In genomic region chr1:111346089-111346885, GRCh38 we compare ENCODE assay signal across 8 cellular contexts. TPM values are rescaled to one million over a fixed set of nuclear protein-coding genes. Genes with fewer than 3 reads are reported as not detected.
A peak's percentile ranks its signal among the peaks of the same experiment; 100 is the strongest.
DNase-seq lines count a peak whose midpoint lies in the region; ATAC-seq and TF ChIP-seq lines count a peak whose summit lies in the region.

No MANE protein-coding gene starts in this region.

- H2BK5ac ChIP-seq in trophoblast cell (ENCODE audit: low read depth, low read length, poor library complexity) = peak overlapping the region; percentile 7

- peak overlapping the region; percentile 61 for H3K9ac ChIP-seq in trophoblast cell (ENCODE audit: low read length)

- peaks cover 17% of the 10 kb centered on the region for H3K4me1 Mint-ChIP-seq in activated naive CD8-positive, alpha-beta T cell treated with anti-CD3 and anti-CD28 coated beads, Interleukin-2, amount 10 ng/mL, durations not matched to agents 7 days and 5 days

- TF ChIP-seq CTCF in HFF-Myc (IDR thresholded peaks at IDR 0.05; ENCODE audit: low read depth, low read length, missing control alignments) = no peak
- TF ChIP-seq CTCF in NB4 (IDR thresholded peaks at IDR 0.05; ENCODE audit: low read depth, low read length) = peak; percentile 4
- peak in 5 of 12 donors; percentile 17 to 31 (median 22) for TF ChIP-seq CTCF in heart left ventricle (IDR thresholded peaks at IDR 0.05)
- no peak for TF ChIP-seq CTCF in transverse colon (IDR thresholded peaks at IDR 0.05)

- H3K36me3 ChIP-seq in heart left ventricle (no peaks in the 10 kb centered on the region), trophoblast cell (ENCODE audit: control insufficient read depth in 1 of 2, insufficient read depth in 2 of 2, low read length in 2 of 2) (peaks cover 0 to 2% of the 10 kb centered on the region in 2 experiments), transverse colon (no peaks in the 10 kb centered on the region)

- peak overlapping the region; percentile 83 for H4K91ac ChIP-seq in trophoblast cell (ENCODE audit: low read depth, low read length)

- TF ChIP-seq EP300 in transverse colon (IDR thresholded peaks at IDR 0.05; ENCODE audit: low read depth) = no peak

- POLR2A ChIA-PET in activated naive CD8-positive, alpha-beta T cell treated with anti-CD3 and anti-CD28 coated beads, Interleukin-2, amount 10 ng/mL, durations not matched to agents 7 days and 5 days (lab: Charles Lee) = interaction anchor here (0.7 to 1.4 kb wide), 5 partner anchors 120 to 153 kb away, joined by 3 to 4 read pairs (median 3); no protein-coding TSS in a partner anchor

- peak overlapping the region; percentile 70 for H3K18ac ChIP-seq in trophoblast cell (ENCODE audit: low read length)

- peak overlapping the region; percentile 79 for H3K14ac ChIP-seq in trophoblast cell (ENCODE audit: low read length)

- H3K27ac Mint-ChIP-seq in activated naive CD8-positive, alpha-beta T cell treated with anti-CD3 and anti-CD28 coated beads, Interleukin-2, amount 10 ng/mL, durations not matched to agents 7 days and 5 days = peak overlapping the region; percentile 79

- peak overlapping the region; percentile 93 for H3K4me3 Mint-ChIP-seq in activated naive CD8-positive, alpha-beta T cell treated with anti-CD3 and anti-CD28 coated beads, Interleukin-2, amount 10 ng/mL, durations not matched to agents 7 days and 5 days

- H2AFZ ChIP-seq in trophoblast cell (ENCODE audit: insufficient read depth, low read length, poor library complexity) = peak overlapping the region; percentile 57

- WGBS in heart left ventricle, 4 donors = 1 to 4% (median 2%) methylated on average over 44 to 45 of the region's 45 CpGs
- no CpG with 5 or more reads among the region's 45 CpGs for WGBS in trophoblast cell (ENCODE audit: extremely low coverage, insufficient coverage, insufficient read length)
- WGBS in transverse colon (ENCODE audit: low coverage in 1 of 2), 2 donors = 3% methylated on average over 12 to 45 of the region's 45 CpGs

- no peaks in the 10 kb centered on the region for H3K36me3 Mint-ChIP-seq in activated naive CD8-positive, alpha-beta T cell treated with anti-CD3 and anti-CD28 coated beads, Interleukin-2, amount 10 ng/mL, durations not matched to agents 7 days and 5 days

- peaks cover 0 to 13% (median 0%) of the 10 kb centered on the region in 12 donors for H3K4me1 ChIP-seq in heart left ventricle
- peaks cover 3 to 4% of the 10 kb centered on the region in 2 experiments for H3K4me1 ChIP-seq in trophoblast cell (ENCODE audit: control insufficient read depth in 1 of 2, insufficient read depth in 2 of 2, low read length in 2 of 2)
- H3K4me1 ChIP-seq in transverse colon = peaks cover 0 to 16% (median 3%) of the 10 kb centered on the region in 4 donors

- H3K27ac ChIP-seq in heart left ventricle (peak overlapping the region; percentile 49 to 85 (median 74)), trophoblast cell (ENCODE audit: low read depth, low read length) (peak overlapping the region; percentile 52), transverse colon (peak overlapping the region; percentile 70 to 85 (median 76))

- H2BK120ac ChIP-seq in trophoblast cell (ENCODE audit: insufficient read depth, low read length, poor library complexity) = peak overlapping the region; percentile 2

- peaks cover 7% of the 10 kb centered on the region for H3K79me1 ChIP-seq in trophoblast cell (ENCODE audit: low read length)

- H3K27me3 ChIP-seq in heart left ventricle (no peaks in the 10 kb centered on the region), trophoblast cell (ENCODE audit: insufficient read depth, low read length) (no peaks in the 10 kb centered on the region), transverse colon (no peaks in the 10 kb centered on the region)

- H3K23ac ChIP-seq in trophoblast cell (ENCODE audit: low read length) = no peak overlapping the region

- intact Hi-C loops in heart left ventricle (cut with DNase I) = loop anchor here in 1 of 10 donors (5.0 kb wide), 1 partner anchor 119 kb away; the partner anchor contains the start of gene CHI3L2
- intact Hi-C loops in transverse colon (cut with DNase I; ENCODE audit: low total_unique reads) = no loop called here

- DNase-seq in GM03348 (ENCODE audit: low spot score) (peak; percentile 95), HFF-Myc (ENCODE audit: extremely low read depth, low read depth) (peak; percentile 46), NB4 (ENCODE audit: low read depth) (peak; percentile 52), heart left ventricle (peak; percentile 76 to 89 (median 81)), trophoblast cell (peak; percentile 65 to 95), transverse colon (peak; percentile 86)
- peak; percentile 84 for DNase-seq in activated naive CD8-positive, alpha-beta T cell treated with anti-CD3 and anti-CD28 coated beads, Interleukin-2, amount 10 ng/mL, durations not matched to agents 7 days and 5 days

- H3K4me3 ChIP-seq in HFF-Myc (replicated peaks; ENCODE audit: low read depth, low read length) (peak overlapping the region; percentile 44), NB4 (ENCODE audit: low read depth, low read length) (peak overlapping the region; percentile 46), heart left ventricle (peak overlapping the region; percentile 26 to 80 (median 56)), trophoblast cell (ENCODE audit: low read depth, low read length) (peak overlapping the region; percentile 72), transverse colon (peak overlapping the region; percentile 35 to 70 (median 43))

- TF ChIP-seq POLR2A in NB4 (IDR thresholded peaks at IDR 0.05; ENCODE audit: extremely low read depth, insufficient read length) = no peak
- TF ChIP-seq POLR2A in heart left ventricle (IDR thresholded peaks at IDR 0.05) = peak in 1 of 2 donors; percentile 33
- TF ChIP-seq POLR2A in transverse colon (IDR thresholded peaks at IDR 0.05) = no peak

- peaks cover 4% of the 10 kb centered on the region for H3K27me3 Mint-ChIP-seq in activated naive CD8-positive, alpha-beta T cell treated with anti-CD3 and anti-CD28 coated beads, Interleukin-2, amount 10 ng/mL, durations not matched to agents 7 days and 5 days

- H3K4me2 ChIP-seq in trophoblast cell (ENCODE audit: low read length) = peak overlapping the region; percentile 91

- in situ Hi-C loops in transverse colon (cut with MboI; ENCODE audit: low pct_ligation_motif_present in 1 of 4, low pct_unique_long_range_greater_than_20kb in 1 of 4, low sequenced_read_pairs in 3 of 4) = no loop called here

- no peak overlapping the region for H2BK12ac ChIP-seq in trophoblast cell (ENCODE audit: low read length)

- peak overlapping the region; percentile 22 for H4K12ac ChIP-seq in trophoblast cell (ENCODE audit: low read depth, low read length)

- H4K8ac ChIP-seq in trophoblast cell (ENCODE audit: low read depth, low read length) = peak overlapping the region; percentile 73

- ATAC-seq in SK-N-SH treated with all-trans-retinoic acid at 6 μM for 48 hours (peak; percentile 96), heart left ventricle (peak; percentile 93 to 98 (median 96))
- peak; percentile 92 for ATAC-seq in activated naive CD8-positive, alpha-beta T cell treated with anti-CD3 and anti-CD28 coated beads, Interleukin-2, amount 10 ng/mL, durations not matched to agents 7 days and 5 days (ENCODE audit: low read depth)

- H3K79me2 ChIP-seq in trophoblast cell (ENCODE audit: control insufficient read depth, insufficient read depth, low read length, poor library complexity) = peaks cover 2% of the 10 kb centered on the region

- H3K4ac ChIP-seq in trophoblast cell (ENCODE audit: low read depth, low read length) = peak overlapping the region; percentile 18

- no peaks in the 10 kb centered on the region for H3K9me3 ChIP-seq in heart left ventricle
- no peaks in the 10 kb centered on the region for H3K9me3 ChIP-seq in trophoblast cell (ENCODE audit: insufficient read depth, low read depth, low read length)
- H3K9me3 ChIP-seq in transverse colon = no peaks in the 10 kb centered on the region

- no peaks in the 10 kb centered on the region for H3K9me3 Mint-ChIP-seq in activated naive CD8-positive, alpha-beta T cell treated with anti-CD3 and anti-CD28 coated beads, Interleukin-2, amount 10 ng/mL, durations not matched to agents 7 days and 5 days

- no peak overlapping the region for H2AK5ac ChIP-seq in trophoblast cell (ENCODE audit: low read length)

TF ChIP-seq in SK-N-SH treated with all-trans-retinoic acid at 6 μM for 48 hours, 23 proteins besides CTCF, POLR2A, EP300 and RAD21 (continues in another document):
- TF ChIP-seq ZNF70 (CRISPR knock-in tag; IDR thresholded peaks at IDR 0.05) (no peak), PATZ1 (CRISPR knock-in tag; IDR thresholded peaks at IDR 0.05; ENCODE audit: borderline replicate concordance) (no peak), CREB5 (CRISPR knock-in tag; IDR thresholded peaks at IDR 0.05; ENCODE audit: low read depth) (no peak)

RNA-seq across cellular contexts. Expression of gene CHIA, which starts 55.6 kb away (rescaled TPM):
- not detected for total RNA-seq in activated naive CD8-positive, alpha-beta T cell treated with anti-CD3 and anti-CD28 coated beads, Interleukin-2, amount 10 ng/mL, durations not matched to agents 7 days and 5 days
- total RNA-seq in heart left ventricle = under 1 TPM in 1 of 9 donors, not detected in 8; 0.61 TPM
- polyA plus RNA-seq in heart left ventricle = under 1 TPM in 1 of 2 donors, not detected in 1; 0.10 TPM
- not detected in 2 replicates for polyA plus RNA-seq in trophoblast cell (2013)
- total RNA-seq in transverse colon = not detected

Comparison
In these comparisons a context has a peak if more than half of its experiments do, and no peak if none do; other contexts are left out.
1. Peak in every context shown above with its lines: DNase-seq, ATAC-seq, H3K4me3 ChIP-seq and H3K27ac ChIP-seq.